ENCODE assay signal across 1 cellular context in genomic region chr5:74639538-74640449, GRCh38.
TF ChIP-seq lines count a peak whose summit lies in the region.

No MANE protein-coding gene starts in this region.

TF ChIP-seq in GM23338, 12 proteins besides CTCF, POLR2A, EP300 and RAD21 (continued from another document):
- TF ChIP-seq ZNF462 (CRISPR knock-in tag; IDR thresholded peaks at IDR 0.05) (no peak), CREB1 (CRISPR knock-in tag; IDR thresholded peaks at IDR 0.05; ENCODE audit: low read depth) (no peak), ZNF331 (CRISPR knock-in tag; IDR thresholded peaks at IDR 0.05; ENCODE audit: low read depth) (no peak), POLR2AphosphoS5 (IDR thresholded peaks at IDR 0.05; ENCODE audit: low read depth) (no peak), EZH2phosphoT487 (IDR thresholded peaks at IDR 0.05; ENCODE audit: unreplicated experiment) (no peak), ZNF114 (CRISPR knock-in tag; IDR thresholded peaks at IDR 0.05) (no peak), ETS1 (IDR thresholded peaks at IDR 0.05) (no peak), REST (IDR thresholded peaks at IDR 0.05; ENCODE audit: unreplicated experiment) (no peak), NANOG (IDR thresholded peaks at IDR 0.05; ENCODE audit: borderline replicate concordance) (no peak), EZH2 (IDR thresholded peaks at IDR 0.05; ENCODE audit: low read depth, unreplicated experiment) (no peak), JUNB (IDR thresholded peaks at IDR 0.05; ENCODE audit: unreplicated experiment) (no peak)
